Comparison of ENCODE assay signal across 9 cellular contexts in the genomic region with DNA sequence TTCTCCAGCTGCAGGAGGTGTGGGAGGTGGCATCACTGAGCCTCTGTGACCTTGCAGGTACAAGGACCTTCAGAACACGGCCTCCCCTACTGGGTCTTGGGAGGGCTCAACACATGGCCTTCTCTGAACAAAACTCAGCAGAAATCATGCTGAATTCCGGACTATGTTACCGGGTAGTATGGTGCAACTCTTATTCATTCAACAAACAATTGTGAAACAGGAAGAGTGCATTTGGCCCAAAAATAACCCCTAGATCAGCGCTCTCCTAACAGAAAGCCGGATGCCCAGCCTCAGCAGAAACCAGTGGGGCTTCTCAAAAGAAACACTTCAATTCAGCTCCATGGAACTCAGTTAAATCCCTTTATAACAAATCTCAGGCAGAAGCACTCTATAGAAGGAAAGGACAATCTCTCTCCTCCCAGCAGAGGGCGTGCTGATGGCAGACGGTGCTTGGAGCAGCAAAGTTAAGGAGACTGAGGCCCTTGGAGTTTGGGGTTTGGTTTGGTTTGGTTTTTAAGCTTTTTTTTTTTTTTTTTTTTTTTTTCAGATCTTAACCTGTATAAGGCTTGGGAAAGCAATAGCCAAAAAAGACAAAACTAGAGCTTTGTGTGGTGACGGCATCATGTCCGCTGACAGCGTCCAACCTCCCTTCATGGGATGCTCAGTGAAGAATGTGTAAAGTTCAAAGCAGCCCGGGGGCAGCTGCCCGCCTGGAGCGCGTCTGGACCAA.
DNase-seq lines count a peak whose midpoint lies in the region; ATAC-seq, FAIRE-seq and TF ChIP-seq lines count a peak whose summit lies in the region.
"Had no signal": no experiment of that assay in that cellular context is flagged by ENCODE, and none has a peak within 500 bp of the region (broad histone marks: within the 10 kb centered on the region; RNA-seq: fewer than 3 reads in every experiment).

No MANE protein-coding gene starts in this region.

- no peak for ATAC-seq in GM18502 (IDR thresholded peaks at IDR 0.05; ENCODE audit: poor library complexity, unreplicated experiment)

- H3K9me3 Mint-ChIP-seq in CD4-positive, alpha-beta memory T cell: peaks cover 0 to 3% (median 0%) of the 10 kb centered on the region in 8 donors
- H3K9me3 Mint-ChIP-seq: dendritic cell treated with granulocyte-macrophage colony-stimulating factor and Interleukin-4, amounts not matched to agents 40 ng/mL and 50 ng/mL, for 4 days had no signal

- no peaks in the 10 kb centered on the region for H3K27me3 ChIP-seq in CD4-positive, alpha-beta memory T cell (ENCODE audit: insufficient read depth, low read length)
- no peaks in the 10 kb centered on the region for H3K27me3 ChIP-seq in H7 (ENCODE audit: control insufficient read depth, insufficient read depth, low read length)
- no peaks in the 10 kb centered on the region for H3K27me3 ChIP-seq in colonic mucosa
- H3K27me3 ChIP-seq in neuronal stem cell (ENCODE audit: control insufficient read depth in 3 of 3, insufficient read depth in 3 of 3, low read depth in 1 of 3, low read length in 3 of 3): no peaks in the 10 kb centered on the region

- intact Hi-C loops in CD4-positive, alpha-beta memory T cell (cut with micrococcal nuclease): no loop called here
- intact Hi-C loops in colonic mucosa (cut with DNase I): loop anchor here (5.0 to 10.0 kb wide), 2 partner anchors 218 to 379 kb away; no protein-coding TSS in a partner anchor

- DNase-seq in CD4-positive, alpha-beta memory T cell: peak in 3 of 5 donors; percentile 5 to 12 (median 10)
- DNase-seq in H7 (peak; percentile 79), OCI-M1 (lab: John Stamatoyannopoulos, UW) (peak; percentile 58), colonic mucosa (peak; percentile 42), neuronal stem cell (ENCODE audit: low spot score) (peak; percentile 24), urothelium cell line (ENCODE audit: low spot score) (no peak), GM19240 (ENCODE audit: insufficient read length, low spot score) (no peak)

- no peak overlapping the region for H2BK120ac ChIP-seq in neuronal stem cell (ENCODE audit: low read depth, low read length)

- no peak overlapping the region for H3K4me3 ChIP-seq in CD4-positive, alpha-beta memory T cell (ENCODE audit: low read length in 2 of 2)
- H3K4me3 ChIP-seq in H7 (ENCODE audit: insufficient read depth, low read depth, low read length) (no peak overlapping the region), colonic mucosa (no peak overlapping the region), neuronal stem cell (ENCODE audit: low read length in 2 of 2) (no peak overlapping the region)

- no peaks in the 10 kb centered on the region for H3K36me3 Mint-ChIP-seq in CD4-positive, alpha-beta memory T cell

- no CpG with 5 or more reads among the region's 14 CpGs for WGBS in neuronal stem cell (ENCODE audit: extremely low coverage in 2 of 2, insufficient read length in 2 of 2, insufficient replicate concordance in 1 of 2), 2 donors

- H3K23ac ChIP-seq in neuronal stem cell (ENCODE audit: low read depth, low read length, poor library complexity): no peak overlapping the region

- H3K4me1 Mint-ChIP-seq in CD4-positive, alpha-beta memory T cell: peaks cover 0 to 1% (median 0%) of the 10 kb centered on the region in 4 donors

- no peaks in the 10 kb centered on the region for H3K4me1 ChIP-seq in CD4-positive, alpha-beta memory T cell (ENCODE audit: insufficient read depth, low read length)
- H3K4me1 ChIP-seq in colonic mucosa: no peaks in the 10 kb centered on the region
- peaks cover 0 to 5% of the 10 kb centered on the region in 2 donors for H3K4me1 ChIP-seq in neuronal stem cell (ENCODE audit: control insufficient read depth in 2 of 2, insufficient read depth in 1 of 2, low read depth in 1 of 2, low read length in 2 of 2)

- H3K4ac ChIP-seq in neuronal stem cell (ENCODE audit: low read length): no peak overlapping the region

- H3K27me3 Mint-ChIP-seq in CD4-positive, alpha-beta memory T cell: peaks cover under 1 to 12% of the 10 kb centered on the region in 2 donors

- CTCF ChIA-PET in CD4-positive, alpha-beta memory T cell (lab: Charles Lee; ENCODE audit: partially characterized antibody): interaction anchor here (1.3 kb wide), 1 partner anchor 373 kb away, joined by 4 read pairs; no protein-coding TSS in a partner anchor

- POLR2A ChIA-PET in CD4-positive, alpha-beta memory T cell (lab: Charles Lee; ENCODE audit: partially characterized antibody): no interaction called here

- H3K36me3 ChIP-seq in CD4-positive, alpha-beta memory T cell (ENCODE audit: insufficient read depth, low read length): no peaks in the 10 kb centered on the region
- H3K36me3 ChIP-seq in H7 (replicated peaks; ENCODE audit: control insufficient read depth, insufficient read depth, low read length) (no peaks in the 10 kb centered on the region), colonic mucosa (no peaks in the 10 kb centered on the region), neuronal stem cell (replicated peaks in 1 of 2; ENCODE audit: control insufficient read depth in 2 of 2, insufficient read depth in 2 of 2, low read length in 2 of 2) (no peaks in the 10 kb centered on the region)

- H3K18ac ChIP-seq in neuronal stem cell (ENCODE audit: low read length): peak overlapping the region; percentile 25

- no peaks in the 10 kb centered on the region for H3K9me3 ChIP-seq in CD4-positive, alpha-beta memory T cell (ENCODE audit: control insufficient read depth in 1 of 2, low read length in 2 of 2)
- H3K9me3 ChIP-seq in colonic mucosa (no peaks in the 10 kb centered on the region), neuronal stem cell (replicated peaks in 1 of 2; ENCODE audit: control insufficient read depth in 2 of 2, insufficient read depth in 1 of 2, low read depth in 1 of 2, low read length in 2 of 2) (no peaks in the 10 kb centered on the region)

- H3K4me3 Mint-ChIP-seq in CD4-positive, alpha-beta memory T cell: no peak overlapping the region
- H3K4me3 Mint-ChIP-seq: dendritic cell treated with granulocyte-macrophage colony-stimulating factor and Interleukin-4, amounts not matched to agents 40 ng/mL and 50 ng/mL, for 4 days had no signal

- no peak overlapping the region for H3K27ac Mint-ChIP-seq in CD4-positive, alpha-beta memory T cell
- H3K27ac Mint-ChIP-seq: dendritic cell treated with granulocyte-macrophage colony-stimulating factor and Interleukin-4, amounts not matched to agents 40 ng/mL and 50 ng/mL, for 4 days had no signal

- H2AK5ac ChIP-seq in neuronal stem cell (ENCODE audit: low read depth, low read length): peak overlapping the region; percentile 86

- H3K4me2 ChIP-seq in neuronal stem cell (ENCODE audit: insufficient read depth, low read length, poor library complexity, severe bottlenecking): no peak overlapping the region

- no peak overlapping the region for H4K8ac ChIP-seq in neuronal stem cell (ENCODE audit: low read depth, low read length)

- H4K91ac ChIP-seq in neuronal stem cell (ENCODE audit: low read depth, low read length, poor library complexity): no peak overlapping the region

- H3K79me1 ChIP-seq in neuronal stem cell (ENCODE audit: low read depth, low read length): no peaks in the 10 kb centered on the region

- H3K27ac ChIP-seq in CD4-positive, alpha-beta memory T cell (ENCODE audit: low read depth, low read length): no peak overlapping the region
- H3K27ac ChIP-seq in colonic mucosa (no peak overlapping the region), neuronal stem cell (replicated peaks; ENCODE audit: low read length) (no peak overlapping the region)

- H2BK12ac ChIP-seq in neuronal stem cell (ENCODE audit: low read length): no peak overlapping the region

- no peak overlapping the region for H3K9ac ChIP-seq in colonic mucosa (ENCODE audit: low read depth in 2 of 2, low read length in 2 of 2)
- H3K9ac ChIP-seq in neuronal stem cell (ENCODE audit: low read depth, low read length, poor library complexity): no peak overlapping the region

- no peak for FAIRE-seq in urothelium cell line (lab: Jason Lieb, UNC)

- H2BK15ac ChIP-seq in neuronal stem cell (ENCODE audit: low read length): no peak overlapping the region

- no peak overlapping the region for H2AFZ ChIP-seq in neuronal stem cell (ENCODE audit: low read length)

- TF ChIP-seq CTCF in colonic mucosa (IDR thresholded peaks at IDR 0.05): peak; percentile 35

- peak overlapping the region; percentile 60 for H3K14ac ChIP-seq in neuronal stem cell (ENCODE audit: low read length)

- peak overlapping the region; percentile 43 for H2BK5ac ChIP-seq in neuronal stem cell (ENCODE audit: low read length)

Comparison
In these comparisons a context has a peak if more than half of its experiments do, and no peak if none do; other contexts are left out.
1. DNase-seq: peak in CD4-positive, alpha-beta memory T cell (3 of 5), H7 (single experiment), OCI-M1 (single experiment), colonic mucosa (single experiment) and neuronal stem cell (single experiment); none in urothelium cell line (single experiment) and GM19240 (single experiment).